In genomic region chrX:153726286-153727107, GRCh38 we compare ENCODE assay signal across 1 cellular context.
A peak's percentile ranks its signal among the peaks of the same experiment; 100 is the strongest.
TF ChIP-seq lines count a peak whose summit lies in the region.

No MANE protein-coding gene starts in this region.

TF ChIP-seq in GM12878, 131 proteins besides CTCF, POLR2A, EP300 and RAD21 (continued from another document):
- TF ChIP-seq CEBPZ (IDR thresholded peaks at IDR 0.05; ENCODE audit: low read depth, low read length), result no peak
- no peak for TF ChIP-seq ZNF217 (IDR thresholded peaks at IDR 0.05)
- TF ChIP-seq MEF2A (IDR thresholded peaks at IDR 0.05; ENCODE audit: insufficient read depth, low read depth, low read length), result no peak
- TF ChIP-seq, protein P1, sequence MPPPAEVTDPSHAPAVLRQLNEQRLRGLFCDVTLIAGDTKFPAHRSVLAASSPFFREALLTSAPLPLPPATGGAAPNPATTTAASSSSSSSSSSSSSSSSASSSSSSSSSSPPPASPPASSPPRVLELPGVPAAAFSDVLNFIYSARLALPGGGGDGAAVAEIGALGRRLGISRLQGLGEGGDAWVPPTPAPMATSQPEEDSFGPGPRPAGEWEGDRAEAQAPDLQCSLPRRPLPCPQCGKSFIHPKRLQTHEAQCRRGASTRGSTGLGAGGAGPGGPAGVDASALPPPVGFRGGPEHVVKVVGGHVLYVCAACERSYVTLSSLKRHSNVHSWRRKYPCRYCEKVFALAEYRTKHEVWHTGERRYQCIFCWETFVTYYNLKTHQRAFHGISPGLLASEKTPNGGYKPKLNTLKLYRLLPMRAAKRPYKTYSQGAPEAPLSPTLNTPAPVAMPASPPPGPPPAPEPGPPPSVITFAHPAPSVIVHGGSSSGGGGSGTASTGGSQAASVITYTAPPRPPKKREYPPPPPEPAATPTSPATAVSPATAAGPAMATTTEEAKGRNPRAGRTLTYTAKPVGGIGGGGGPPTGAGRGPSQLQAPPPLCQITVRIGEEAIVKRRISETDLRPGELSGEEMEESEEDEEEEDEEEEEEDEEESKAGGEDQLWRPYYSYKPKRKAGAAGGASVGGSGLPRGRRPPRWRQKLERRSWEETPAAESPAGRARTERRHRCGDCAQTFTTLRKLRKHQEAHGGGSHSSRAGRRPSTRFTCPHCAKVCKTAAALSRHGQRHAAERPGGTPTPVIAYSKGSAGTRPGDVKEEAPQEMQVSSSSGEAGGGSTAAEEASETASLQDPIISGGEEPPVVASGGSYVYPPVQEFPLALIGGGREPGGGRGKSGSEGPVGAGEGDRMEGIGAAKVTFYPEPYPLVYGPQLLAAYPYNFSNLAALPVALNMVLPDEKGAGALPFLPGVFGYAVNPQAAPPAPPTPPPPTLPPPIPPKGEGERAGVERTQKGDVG (CRISPR knock-in tag; IDR thresholded peaks at IDR 0.05), result no peak
- TF ChIP-seq JUNB (IDR thresholded peaks at IDR 0.05), result no peak
- TF ChIP-seq SREBF1 (IDR thresholded peaks at IDR 0.05; ENCODE audit: low read length), result no peak
- TF ChIP-seq PML (IDR thresholded peaks at IDR 0.05; ENCODE audit: low read length), result no peak
- TF ChIP-seq, protein P2, sequence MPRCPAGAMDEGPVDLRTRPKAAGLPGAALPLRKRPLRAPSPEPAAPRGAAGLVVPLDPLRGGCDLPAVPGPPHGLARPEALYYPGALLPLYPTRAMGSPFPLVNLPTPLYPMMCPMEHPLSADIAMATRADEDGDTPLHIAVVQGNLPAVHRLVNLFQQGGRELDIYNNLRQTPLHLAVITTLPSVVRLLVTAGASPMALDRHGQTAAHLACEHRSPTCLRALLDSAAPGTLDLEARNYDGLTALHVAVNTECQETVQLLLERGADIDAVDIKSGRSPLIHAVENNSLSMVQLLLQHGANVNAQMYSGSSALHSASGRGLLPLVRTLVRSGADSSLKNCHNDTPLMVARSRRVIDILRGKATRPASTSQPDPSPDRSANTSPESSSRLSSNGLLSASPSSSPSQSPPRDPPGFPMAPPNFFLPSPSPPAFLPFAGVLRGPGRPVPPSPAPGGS (IDR thresholded peaks at IDR 0.05; ENCODE audit: borderline replicate concordance, insufficient read depth, low read depth, low read length, poor library complexity, severe bottlenecking), result no peak
- TF ChIP-seq GATAD2B (conservative IDR thresholded peaks at IDR 0.05; ENCODE audit: low read depth), result no peak
- TF ChIP-seq GABPA (IDR thresholded peaks at IDR 0.05; ENCODE audit: low read depth), result no peak
- TF ChIP-seq TAF1 (IDR thresholded peaks at IDR 0.05; ENCODE audit: borderline replicate concordance, low read depth, low read length), result no peak
- TF ChIP-seq RAD51 (IDR thresholded peaks at IDR 0.05), result peak; percentile 44; the same call in 1 of the 2 replicates
- TF ChIP-seq ASH2L (IDR thresholded peaks at IDR 0.05; ENCODE audit: borderline replicate concordance, low read depth), result no peak
- no peak for TF ChIP-seq SIN3A (IDR thresholded peaks at IDR 0.05; ENCODE audit: low read depth, low read length)
- TF ChIP-seq ZNF207 (IDR thresholded peaks at IDR 0.05; ENCODE audit: borderline replicate concordance), result no peak
- TF ChIP-seq CBX3 (IDR thresholded peaks at IDR 0.05; ENCODE audit: borderline replicate concordance, low read depth), result no peak
- TF ChIP-seq PAX8 (IDR thresholded peaks at IDR 0.05), result no peak
- TF ChIP-seq ZZZ3 (IDR thresholded peaks at IDR 0.05; ENCODE audit: control insufficient read depth, insufficient read length, low read depth), result no peak
- TF ChIP-seq CHD2 (IDR thresholded peaks at IDR 0.05; ENCODE audit: borderline replicate concordance, low read depth, low read length), result peak; percentile 85
- no peak for TF ChIP-seq ATF7 (IDR thresholded peaks at IDR 0.05; ENCODE audit: low read depth)
- no peak for TF ChIP-seq SMARCA5 (IDR thresholded peaks at IDR 0.05)
- no peak for TF ChIP-seq CHD1 (IDR thresholded peaks at IDR 0.05; ENCODE audit: low read depth, low read length)
- TF ChIP-seq PAX5 (IDR thresholded peaks at IDR 0.05; ENCODE audit: borderline replicate concordance, low read depth, low read length), result 0 out of 2 replicates have a peak, but pooled peaks have one; percentile 45
- TF ChIP-seq EGR1 (IDR thresholded peaks at IDR 0.05; ENCODE audit: borderline replicate concordance in 1 of 2, low read depth in 2 of 2, low read length in 2 of 2), result no peak
- no peak for TF ChIP-seq CBFB (IDR thresholded peaks at IDR 0.05; ENCODE audit: low read depth)
- TF ChIP-seq, protein P3, sequence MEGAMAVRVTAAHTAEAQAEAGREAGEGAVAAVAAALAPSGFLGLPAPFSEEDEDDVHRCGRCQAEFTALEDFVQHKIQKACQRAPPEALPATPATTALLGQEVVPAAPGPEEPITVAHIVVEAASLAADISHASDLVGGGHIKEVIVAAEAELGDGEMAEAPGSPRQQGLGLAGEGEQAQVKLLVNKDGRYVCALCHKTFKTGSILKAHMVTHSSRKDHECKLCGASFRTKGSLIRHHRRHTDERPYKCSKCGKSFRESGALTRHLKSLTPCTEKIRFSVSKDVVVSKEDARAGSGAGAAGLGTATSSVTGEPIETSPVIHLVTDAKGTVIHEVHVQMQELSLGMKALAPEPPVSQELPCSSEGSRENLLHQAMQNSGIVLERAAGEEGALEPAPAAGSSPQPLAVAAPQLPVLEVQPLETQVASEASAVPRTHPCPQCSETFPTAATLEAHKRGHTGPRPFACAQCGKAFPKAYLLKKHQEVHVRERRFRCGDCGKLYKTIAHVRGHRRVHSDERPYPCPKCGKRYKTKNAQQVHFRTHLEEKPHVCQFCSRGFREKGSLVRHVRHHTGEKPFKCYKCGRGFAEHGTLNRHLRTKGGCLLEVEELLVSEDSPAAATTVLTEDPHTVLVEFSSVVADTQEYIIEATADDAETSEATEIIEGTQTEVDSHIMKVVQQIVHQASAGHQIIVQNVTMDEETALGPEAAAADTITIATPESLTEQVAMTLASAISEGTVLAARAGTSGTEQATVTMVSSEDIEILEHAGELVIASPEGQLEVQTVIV (IDR thresholded peaks at IDR 0.05; ENCODE audit: borderline replicate concordance, partially characterized antibody), result no peak
- TF ChIP-seq KLF5 (IDR thresholded peaks at IDR 0.05; ENCODE audit: partially characterized antibody), result no peak
- TF ChIP-seq FOS (IDR thresholded peaks at IDR 0.05; ENCODE audit: borderline replicate concordance, extremely low read depth, insufficient read length), result no peak
- TF ChIP-seq, protein P4, sequence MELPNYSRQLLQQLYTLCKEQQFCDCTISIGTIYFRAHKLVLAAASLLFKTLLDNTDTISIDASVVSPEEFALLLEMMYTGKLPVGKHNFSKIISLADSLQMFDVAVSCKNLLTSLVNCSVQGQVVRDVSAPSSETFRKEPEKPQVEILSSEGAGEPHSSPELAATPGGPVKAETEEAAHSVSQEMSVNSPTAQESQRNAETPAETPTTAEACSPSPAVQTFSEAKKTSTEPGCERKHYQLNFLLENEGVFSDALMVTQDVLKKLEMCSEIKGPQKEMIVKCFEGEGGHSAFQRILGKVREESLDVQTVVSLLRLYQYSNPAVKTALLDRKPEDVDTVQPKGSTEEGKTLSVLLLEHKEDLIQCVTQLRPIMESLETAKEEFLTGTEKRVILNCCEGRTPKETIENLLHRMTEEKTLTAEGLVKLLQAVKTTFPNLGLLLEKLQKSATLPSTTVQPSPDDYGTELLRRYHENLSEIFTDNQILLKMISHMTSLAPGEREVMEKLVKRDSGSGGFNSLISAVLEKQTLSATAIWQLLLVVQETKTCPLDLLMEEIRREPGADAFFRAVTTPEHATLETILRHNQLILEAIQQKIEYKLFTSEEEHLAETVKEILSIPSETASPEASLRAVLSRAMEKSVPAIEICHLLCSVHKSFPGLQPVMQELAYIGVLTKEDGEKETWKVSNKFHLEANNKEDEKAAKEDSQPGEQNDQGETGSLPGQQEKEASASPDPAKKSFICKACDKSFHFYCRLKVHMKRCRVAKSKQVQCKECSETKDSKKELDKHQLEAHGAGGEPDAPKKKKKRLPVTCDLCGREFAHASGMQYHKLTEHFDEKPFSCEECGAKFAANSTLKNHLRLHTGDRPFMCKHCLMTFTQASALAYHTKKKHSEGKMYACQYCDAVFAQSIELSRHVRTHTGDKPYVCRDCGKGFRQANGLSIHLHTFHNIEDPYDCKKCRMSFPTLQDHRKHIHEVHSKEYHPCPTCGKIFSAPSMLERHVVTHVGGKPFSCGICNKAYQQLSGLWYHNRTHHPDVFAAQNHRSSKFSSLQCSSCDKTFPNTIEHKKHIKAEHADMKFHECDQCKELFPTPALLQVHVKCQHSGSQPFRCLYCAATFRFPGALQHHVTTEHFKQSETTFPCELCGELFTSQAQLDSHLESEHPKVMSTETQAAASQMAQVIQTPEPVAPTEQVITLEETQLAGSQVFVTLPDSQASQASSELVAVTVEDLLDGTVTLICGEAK (IDR thresholded peaks at IDR 0.05; ENCODE audit: borderline replicate concordance), result no peak
- TF ChIP-seq, protein P5, sequence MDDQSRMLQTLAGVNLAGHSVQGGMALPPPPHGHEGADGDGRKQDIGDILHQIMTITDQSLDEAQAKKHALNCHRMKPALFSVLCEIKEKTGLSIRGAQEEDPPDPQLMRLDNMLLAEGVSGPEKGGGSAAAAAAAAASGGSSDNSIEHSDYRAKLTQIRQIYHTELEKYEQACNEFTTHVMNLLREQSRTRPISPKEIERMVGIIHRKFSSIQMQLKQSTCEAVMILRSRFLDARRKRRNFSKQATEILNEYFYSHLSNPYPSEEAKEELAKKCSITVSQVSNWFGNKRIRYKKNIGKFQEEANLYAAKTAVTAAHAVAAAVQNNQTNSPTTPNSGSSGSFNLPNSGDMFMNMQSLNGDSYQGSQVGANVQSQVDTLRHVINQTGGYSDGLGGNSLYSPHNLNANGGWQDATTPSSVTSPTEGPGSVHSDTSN (IDR thresholded peaks at IDR 0.05; ENCODE audit: insufficient replicate concordance, low read depth, low read length), result no peak
- TF ChIP-seq, protein P6, sequence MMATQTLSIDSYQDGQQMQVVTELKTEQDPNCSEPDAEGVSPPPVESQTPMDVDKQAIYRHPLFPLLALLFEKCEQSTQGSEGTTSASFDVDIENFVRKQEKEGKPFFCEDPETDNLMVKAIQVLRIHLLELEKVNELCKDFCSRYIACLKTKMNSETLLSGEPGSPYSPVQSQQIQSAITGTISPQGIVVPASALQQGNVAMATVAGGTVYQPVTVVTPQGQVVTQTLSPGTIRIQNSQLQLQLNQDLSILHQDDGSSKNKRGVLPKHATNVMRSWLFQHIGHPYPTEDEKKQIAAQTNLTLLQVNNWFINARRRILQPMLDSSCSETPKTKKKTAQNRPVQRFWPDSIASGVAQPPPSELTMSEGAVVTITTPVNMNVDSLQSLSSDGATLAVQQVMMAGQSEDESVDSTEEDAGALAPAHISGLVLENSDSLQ (IDR thresholded peaks at IDR 0.05), result no peak
- TF ChIP-seq YY1 (IDR thresholded peaks at IDR 0.05; ENCODE audit: low read depth, low read length), result peak; percentile 70
- TF ChIP-seq RELA (IDR thresholded peaks at IDR 0.05; ENCODE audit: borderline replicate concordance, partially characterized antibody), result no peak
- peak; percentile 40; the same call in 1 of the 2 replicates for TF ChIP-seq MAX (IDR thresholded peaks at IDR 0.05; ENCODE audit: low read depth, low read length)
- TF ChIP-seq TCF7 (IDR thresholded peaks at IDR 0.05; ENCODE audit: borderline replicate concordance), result no peak
- peak; percentile 84 for TF ChIP-seq NR2F1 (conservative IDR thresholded peaks at IDR 0.05)
- no peak for TF ChIP-seq NR2C1 (IDR thresholded peaks at IDR 0.05)
- TF ChIP-seq NFYA (IDR thresholded peaks at IDR 0.05; ENCODE audit: borderline replicate concordance, low read depth, low read length), result no peak
- no peak for TF ChIP-seq STAT1 (conservative IDR thresholded peaks at IDR 0.05)
- TF ChIP-seq EZH2 (IDR thresholded peaks at IDR 0.05; ENCODE audit: borderline replicate concordance, control insufficient read depth, low read depth, low read length), result no peak
- no peak for TF ChIP-seq RB1 (IDR thresholded peaks at IDR 0.05; ENCODE audit: borderline replicate concordance)
- TF ChIP-seq ATF2 (IDR thresholded peaks at IDR 0.05; ENCODE audit: low read length), result no peak
